In genomic region chr1:113887392-113887767, GRCh38 we compare ENCODE assay signal across 23 cellular contexts. TPM values are rescaled to one million over a fixed set of nuclear protein-coding genes. Genes with fewer than 3 reads are reported as not detected.
A peak's percentile ranks its signal among the peaks of the same experiment; 100 is the strongest.
DNase-seq lines count a peak whose midpoint lies in the region; ATAC-seq and TF ChIP-seq lines count a peak whose summit lies in the region.
"Had no signal": no experiment of that assay in that cellular context is flagged by ENCODE, and none has a peak within 500 bp of the region (broad histone marks: within the 10 kb centered on the region; RNA-seq: fewer than 3 reads in every experiment).

BCL2L15 (minus strand) TSS chr1:113887581; CDS start chr1:113887375, 206 bp downstream.

- peaks cover 0 to 2% (median 0%) of the 10 kb centered on the region in 11 donors for H3K9me3 Mint-ChIP-seq in naive thymus-derived CD4-positive, alpha-beta T cell
- H3K9me3 Mint-ChIP-seq: activated T-cell treated with anti-CD3 and anti-CD28 coated beads, Interleukin-2, amount 50 U/mL, for 4 hours; naive B cell; stimulated activated memory B cell treated with anti-CD40 and anti-IgM and Interleukin-4, amounts not matched to agents 10 μg/mL and 1 μg/mL and 100 μg/mL, for 72 hours had no signal

- H3K9me3 ChIP-seq in esophagus (ENCODE audit: control insufficient read depth in 2 of 2, insufficient read depth in 1 of 2, low read depth in 1 of 2, low read length in 1 of 2): no peaks in the 10 kb centered on the region
- H3K9me3 ChIP-seq in naive thymus-derived CD4-positive, alpha-beta T cell (ENCODE audit: control insufficient read depth in 2 of 3, low read length in 3 of 3): no peaks in the 10 kb centered on the region
- H3K9me3 ChIP-seq: BE2C, left ventricle myocardium inferior, SJSA1, tibial nerve had no signal

- peak within 1 kb of the TSS in 8 of 9 donors; percentile 11 to 72 (median 54) for H3K27ac Mint-ChIP-seq in naive thymus-derived CD4-positive, alpha-beta T cell
- H3K27ac Mint-ChIP-seq: naive B cell; progenitor cell of endocrine pancreas; stimulated activated memory B cell treated with anti-CD40 and anti-IgM and Interleukin-4, amounts not matched to agents 10 μg/mL and 1 μg/mL and 100 μg/mL, for 72 hours had no signal

- no peaks in the 10 kb centered on the region for H3K36me3 ChIP-seq in esophagus (ENCODE audit: control insufficient read depth in 2 of 2, insufficient read depth in 2 of 2, low read length in 1 of 2)
- H3K36me3 ChIP-seq in naive thymus-derived CD4-positive, alpha-beta T cell (ENCODE audit: control insufficient read depth in 2 of 3, insufficient read depth in 3 of 3, low read length in 3 of 3): no peaks in the 10 kb centered on the region
- H3K36me3 ChIP-seq: BE2C, left ventricle myocardium inferior, SJSA1 had no signal

- 36 to 38% methylated on average over 3 of the region's 3 CpGs for WGBS in esophagus, 2 donors

- POLR2A ChIA-PET in naive thymus-derived CD4-positive, alpha-beta T cell (lab: Charles Lee): interaction anchor here (1.0 kb wide), 3 partner anchors 15 to 44 kb away, joined by 3 to 4 read pairs (median 3); no protein-coding TSS in a partner anchor

- ATAC-seq in naive thymus-derived CD4-positive, alpha-beta T cell: no peak
- ATAC-seq: activated T-cell treated with anti-CD3 and anti-CD28 coated beads, Interleukin-2, amount 50 U/mL, for 4 hours; stimulated activated memory B cell treated with anti-CD40 and anti-IgM and Interleukin-4, amounts not matched to agents 10 μg/mL and 1 μg/mL and 100 μg/mL, for 72 hours had no signal

- DNase-seq in NOMO-1 treated with DMSO at 0.1 percent for 48 hours (lab: John Stamatoyannopoulos, UW; ENCODE audit: unreplicated experiment) (peak; percentile 14), NOMO-1 treated with dmso at 0.1 percent for 144 hours (lab: John Stamatoyannopoulos, UW; ENCODE audit: unreplicated experiment) (no peak), HT-29 (ENCODE audit: low spot score) (peak; percentile 79), DMS 273 (lab: John Stamatoyannopoulos, UW; ENCODE audit: unreplicated experiment) (no peak), CD1c-positive myeloid dendritic cell (ENCODE audit: extremely low spot score) (no peak), coronary artery (ENCODE audit: low spot score) (no peak)
- DNase-seq in naive thymus-derived CD4-positive, alpha-beta T cell: no peak
- DNase-seq: activated CD4-positive, alpha-beta T cell treated with anti-CD3 and anti-CD28 coated beads, Interleukin-2, amount 50 U/mL, for 4 hours; activated T-cell treated with anti-CD3 and anti-CD28 coated beads, Interleukin-2, amount 50 U/mL, for 4 hours; amygdala; BE2C; DMS153; foreskin keratinocyte; GOT3; left ventricle myocardium inferior; naive B cell; NCI-H2029 had no signal

- CTCF ChIA-PET in naive thymus-derived CD4-positive, alpha-beta T cell (lab: Charles Lee): interaction anchor here (1.1 kb wide), 1 partner anchor 19 kb away, joined by 4 read pairs; no protein-coding TSS in a partner anchor

- H3K27ac ChIP-seq in esophagus (ENCODE audit: low read depth in 2 of 2, low read length in 1 of 2): peak within 1 kb of the TSS; percentile 65 to 80
- peak within 1 kb of the TSS; percentile 9 for H3K27ac ChIP-seq in naive thymus-derived CD4-positive, alpha-beta T cell (ENCODE audit: low read depth, low read length)
- no peak within 1 kb of the TSS for H3K27ac ChIP-seq in coronary artery
- H3K27ac ChIP-seq: 22Rv1, foreskin keratinocyte, left ventricle myocardium inferior, SJSA1 had no signal

- intact Hi-C loops in naive thymus-derived CD4-positive, alpha-beta T cell (cut with micrococcal nuclease): loop anchor here (1.0 to 2.0 kb wide), 2 partner anchors 15 to 16 kb away; partner anchors contain the start of gene PTPN22 (in 1 of the 2)

- peak within 1 kb of the TSS in 9 of 10 donors; percentile 8 to 73 (median 52) for H3K4me3 Mint-ChIP-seq in naive thymus-derived CD4-positive, alpha-beta T cell
- H3K4me3 Mint-ChIP-seq: activated T-cell treated with anti-CD3 and anti-CD28 coated beads, Interleukin-2, amount 50 U/mL, for 4 hours; naive B cell; stimulated activated memory B cell treated with anti-CD40 and anti-IgM and Interleukin-4, amounts not matched to agents 10 μg/mL and 1 μg/mL and 100 μg/mL, for 72 hours had no signal

- peak within 1 kb of the TSS; percentile 18 to 26 for H3K4me3 ChIP-seq in esophagus (ENCODE audit: low read depth in 1 of 2, low read length in 2 of 2)
- no peak within 1 kb of the TSS for H3K4me3 ChIP-seq in naive thymus-derived CD4-positive, alpha-beta T cell (ENCODE audit: low read length)
- H3K4me3 ChIP-seq in coronary artery: no peak within 1 kb of the TSS
- H3K4me3 ChIP-seq: left ventricle myocardium inferior, SJSA1 had no signal

- peaks cover 11 to 38% (median 20%) of the 10 kb centered on the region in 7 donors for H3K4me1 Mint-ChIP-seq in naive thymus-derived CD4-positive, alpha-beta T cell
- H3K4me1 Mint-ChIP-seq: stimulated activated memory B cell treated with anti-CD40 and anti-IgM and Interleukin-4, amounts not matched to agents 10 μg/mL and 1 μg/mL and 100 μg/mL, for 72 hours had no signal

- H3K36me3 Mint-ChIP-seq in naive thymus-derived CD4-positive, alpha-beta T cell: peaks cover 0 to 23% (median 10%) of the 10 kb centered on the region in 5 donors
- H3K36me3 Mint-ChIP-seq: naive B cell had no signal

- no peak for TF ChIP-seq CTCF in coronary artery (IDR thresholded peaks at IDR 0.05)

- no peaks in the 10 kb centered on the region for H3K27me3 ChIP-seq in esophagus (ENCODE audit: control insufficient read depth in 1 of 2, insufficient read depth in 2 of 2, low read length in 2 of 2)
- H3K27me3 ChIP-seq in naive thymus-derived CD4-positive, alpha-beta T cell (ENCODE audit: control insufficient read depth in 2 of 2, insufficient read depth in 2 of 2, low read length in 2 of 2): no peaks in the 10 kb centered on the region
- H3K27me3 ChIP-seq: BE2C, foreskin keratinocyte, SJSA1, tibial nerve had no signal

- H3K27me3 Mint-ChIP-seq in naive thymus-derived CD4-positive, alpha-beta T cell: no peaks in the 10 kb centered on the region
- H3K27me3 Mint-ChIP-seq: naive B cell; progenitor cell of endocrine pancreas; stimulated activated memory B cell treated with anti-CD40 and anti-IgM and Interleukin-4, amounts not matched to agents 10 μg/mL and 1 μg/mL and 100 μg/mL, for 72 hours had no signal

- peaks cover 0 to 3% of the 10 kb centered on the region in 2 donors for H3K4me1 ChIP-seq in esophagus (ENCODE audit: control insufficient read depth in 2 of 2, insufficient read depth in 2 of 2, low read length in 1 of 2)
- H3K4me1 ChIP-seq in naive thymus-derived CD4-positive, alpha-beta T cell (ENCODE audit: control insufficient read depth in 2 of 2, insufficient read depth in 2 of 2, low read length in 2 of 2): peaks cover 6 to 10% of the 10 kb centered on the region in 2 donors
- H3K4me1 ChIP-seq: BE2C, left ventricle myocardium inferior, SJSA1, tibial nerve had no signal

RNA-seq across cellular contexts. Expression of gene BCL2L15, which starts in this region (rescaled TPM):
- 18.2 and 23.4 TPM in 2 replicates for total RNA-seq in HT-29 (2014; rRNA removed; shearing (Covaris generic))
- polyA plus RNA-seq in esophagus: 1 to 10 TPM; 4.2 to 4.6 TPM
- 1 to 10 TPM; 1.1 to 7.5 (median 1.6) TPM for total RNA-seq in naive thymus-derived CD4-positive, alpha-beta T cell
- under 1 TPM in 1 of 2 donors, not detected in 1; 0.60 TPM for polyA plus RNA-seq in naive thymus-derived CD4-positive, alpha-beta T cell
- total RNA-seq: left ventricle myocardium inferior had no signal

Comparison
In these comparisons a context has a peak if more than half of its experiments do, and no peak if none do; other contexts are left out.
1. DNase-seq: peak in NOMO-1 treated with DMSO at 0.1 percent for 48 hours (single experiment) and HT-29 (single experiment); none in NOMO-1 treated with dmso at 0.1 percent for 144 hours (single experiment), naive thymus-derived CD4-positive, alpha-beta T cell (0 of 9), DMS 273 (single experiment), CD1c-positive myeloid dendritic cell (single experiment) and coronary artery (single experiment).
2. H3K27ac ChIP-seq: peak in esophagus (2 of 2) and naive thymus-derived CD4-positive, alpha-beta T cell (single experiment); none in coronary artery (0 of 2).
3. H3K4me3 ChIP-seq: peak in esophagus (2 of 2); none in naive thymus-derived CD4-positive, alpha-beta T cell (single experiment) and coronary artery (single experiment).